In genomic region chr12:42130670-42131402, GRCh38 we compare ENCODE assay signal across 8 cellular contexts. TPM values are rescaled to one million over a fixed set of nuclear protein-coding genes. Genes with fewer than 3 reads are reported as not detected.
DNase-seq lines count a peak whose midpoint lies in the region; ATAC-seq, FAIRE-seq and TF ChIP-seq lines count a peak whose summit lies in the region.

No MANE protein-coding gene starts in this region.

- H3K27ac ChIP-seq in astrocyte (ENCODE audit: low read depth, low read length) = peak overlapping the region; percentile 90
- H3K27ac ChIP-seq in upper lobe of left lung = no peak overlapping the region

- peak; percentile 60 for FAIRE-seq in astrocyte (lab: Jason Lieb, UNC)

- H3K36me3 Mint-ChIP-seq in activated T-cell treated with anti-CD3 and anti-CD28 coated beads, Interleukin-2, amount 50 U/mL, for 24 hours (ENCODE audit: low read depth) = peaks cover 11% of the 10 kb centered on the region
- peaks cover 4% of the 10 kb centered on the region for H3K36me3 Mint-ChIP-seq in astrocyte (ENCODE audit: low read depth, unreplicated experiment)

- H3K27ac Mint-ChIP-seq in activated T-cell treated with anti-CD3 and anti-CD28 coated beads, Interleukin-2, amount 50 U/mL, for 24 hours = peak overlapping the region; percentile 27
- peak overlapping the region; percentile 73 for H3K27ac Mint-ChIP-seq in astrocyte (ENCODE audit: unreplicated experiment)

- H3K9me3 Mint-ChIP-seq in activated T-cell treated with anti-CD3 and anti-CD28 coated beads, Interleukin-2, amount 50 U/mL, for 24 hours = no peaks in the 10 kb centered on the region
- no peaks in the 10 kb centered on the region for H3K9me3 Mint-ChIP-seq in astrocyte (ENCODE audit: unreplicated experiment)

- TF ChIP-seq POLR2A in upper lobe of left lung (IDR thresholded peaks at IDR 0.05) = no peak
- TF ChIP-seq POLR2A in GM18505 (IDR thresholded peaks at IDR 0.05; ENCODE audit: borderline replicate concordance, extremely low read depth, insufficient read depth, insufficient read length) = no peak

- DNase-seq in activated T-cell treated with anti-CD3 and anti-CD28 coated beads, Interleukin-2, amount 50 U/mL, for 24 hours = no peak
- no peak for DNase-seq in activated T-cell treated with anti-CD3 and anti-CD28 coated beads, Interleukin-2, amount 50 U/mL, for 48 hours
- DNase-seq in astrocyte (ENCODE audit: low read depth) = peak; percentile 78
- peak; percentile 22 for DNase-seq in hepatic stellate cell (ENCODE audit: low spot score)
- peak in 1 of 2 donors; percentile 64 for DNase-seq in upper lobe of left lung
- DNase-seq in T-helper 1 cell = no peak
- no peak for DNase-seq in dedifferentiated amniotic fluid mesenchymal stem cell (ENCODE audit: extremely low spot score)

- H3K9me3 ChIP-seq in astrocyte (ENCODE audit: insufficient read depth, low read depth, low read length) (no peaks in the 10 kb centered on the region), upper lobe of left lung (no peaks in the 10 kb centered on the region)

- ATAC-seq in upper lobe of left lung (ENCODE audit: low FRiP score in 2 of 2) (peak; percentile 68 to 85), GM18505 (IDR thresholded peaks at IDR 0.05; ENCODE audit: unreplicated experiment) (no peak)

- H3K79me2 ChIP-seq in astrocyte (ENCODE audit: insufficient read depth, low read length) = peaks cover 82% of the 10 kb centered on the region

- H3K36me3 ChIP-seq in astrocyte (ENCODE audit: insufficient read depth, low read length) = no peaks in the 10 kb centered on the region
- no peaks in the 10 kb centered on the region for H3K36me3 ChIP-seq in upper lobe of left lung

- H3K4me3 ChIP-seq in astrocyte (ENCODE audit: insufficient read depth, low read depth, low read length) (peak overlapping the region; percentile 34), upper lobe of left lung (no peak overlapping the region)

- H3K4me1 Mint-ChIP-seq in activated T-cell treated with anti-CD3 and anti-CD28 coated beads, Interleukin-2, amount 50 U/mL, for 24 hours (ENCODE audit: low read depth) = peaks cover 67% of the 10 kb centered on the region
- peaks cover 28% of the 10 kb centered on the region for H3K4me1 Mint-ChIP-seq in astrocyte (ENCODE audit: low read depth, unreplicated experiment)

- no peaks in the 10 kb centered on the region for H3K27me3 ChIP-seq in astrocyte (ENCODE audit: insufficient read depth, low read length)
- H3K27me3 ChIP-seq in upper lobe of left lung = no peaks in the 10 kb centered on the region

- 49 to 54% methylated on average over 4 of the region's 4 CpGs for WGBS in upper lobe of left lung, 2 donors

- peak overlapping the region; percentile 80 for H3K4me2 ChIP-seq in astrocyte (ENCODE audit: low read length)

- no peak overlapping the region for H2AFZ ChIP-seq in astrocyte (ENCODE audit: low read depth, low read length)

- H3K4me3 Mint-ChIP-seq in activated T-cell treated with anti-CD3 and anti-CD28 coated beads, Interleukin-2, amount 50 U/mL, for 24 hours = no peak overlapping the region
- H3K4me3 Mint-ChIP-seq in astrocyte (ENCODE audit: unreplicated experiment) = no peak overlapping the region

- peaks cover 18% of the 10 kb centered on the region for H4K20me1 ChIP-seq in astrocyte (ENCODE audit: insufficient read depth, low read length)

- no peak for TF ChIP-seq EP300 in upper lobe of left lung (IDR thresholded peaks at IDR 0.05)

- no peak for TF ChIP-seq CTCF in astrocyte (IDR thresholded peaks at IDR 0.05; ENCODE audit: insufficient read depth, low read depth, low read length)
- TF ChIP-seq CTCF in upper lobe of left lung (IDR thresholded peaks at IDR 0.05) = no peak

- H3K4me1 ChIP-seq in astrocyte (ENCODE audit: insufficient read depth, low read length) (peaks cover 18% of the 10 kb centered on the region), upper lobe of left lung (peaks cover 0 to 14% (median 0%) of the 10 kb centered on the region in 4 donors)

- H3K9ac ChIP-seq in astrocyte (ENCODE audit: low read length) = peak overlapping the region; percentile 75

- H3K27me3 Mint-ChIP-seq in activated T-cell treated with anti-CD3 and anti-CD28 coated beads, Interleukin-2, amount 50 U/mL, for 24 hours = no peaks in the 10 kb centered on the region
- H3K27me3 Mint-ChIP-seq in astrocyte (ENCODE audit: low read depth, unreplicated experiment) = no peaks in the 10 kb centered on the region

RNA-seq across cellular contexts. Expression of gene GXYLT1, which starts 13.8 kb away (rescaled TPM):
- 21.4 and 23.1 TPM in 2 replicates for total RNA-seq in astrocyte
- 10 to 100 TPM; 11.3 to 24.6 (median 12.3) TPM for total RNA-seq in upper lobe of left lung

Comparison
In these comparisons a context has a peak if more than half of its experiments do, and no peak if none do; other contexts are left out.
1. DNase-seq: peak in astrocyte (single experiment) and hepatic stellate cell (single experiment); none in activated T-cell treated with anti-CD3 and anti-CD28 coated beads, Interleukin-2, amount 50 U/mL, for 24 hours (single experiment), activated T-cell treated with anti-CD3 and anti-CD28 coated beads, Interleukin-2, amount 50 U/mL, for 48 hours (0 of 2), T-helper 1 cell (0 of 5) and dedifferentiated amniotic fluid mesenchymal stem cell (single experiment).